ENCODE assay signal across 12 cellular contexts in the genomic region with DNA sequence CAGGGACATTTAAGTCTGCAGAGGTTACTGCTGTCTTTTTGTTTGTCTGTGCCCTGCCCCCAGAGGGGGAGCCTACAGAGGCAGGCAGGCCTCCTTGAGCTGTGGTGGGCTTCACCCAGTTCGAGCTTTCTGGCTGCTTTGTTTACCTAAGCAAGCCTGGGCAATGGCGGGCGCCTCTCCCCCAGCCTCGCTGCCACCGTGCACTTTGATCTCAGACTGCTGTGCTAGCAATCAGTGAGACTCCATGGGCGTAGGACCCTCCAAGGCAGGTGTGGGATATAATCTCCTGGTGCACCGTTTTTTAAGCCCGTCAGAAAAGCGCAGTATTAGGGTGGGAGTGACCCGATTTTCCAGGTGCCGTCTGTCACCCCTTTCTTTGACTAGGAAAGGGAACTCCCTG. TPM values are rescaled to one million over a fixed set of nuclear protein-coding genes. Genes with fewer than 3 reads are reported as not detected.
"Had no signal": no experiment of that assay in that cellular context is flagged by ENCODE, and none has a peak within 500 bp of the region (broad histone marks: within the 10 kb centered on the region; RNA-seq: fewer than 3 reads in every experiment).

No MANE protein-coding gene starts in this region.

RNA-seq across cellular contexts. Expression of gene PKP1, which starts 43.7 kb away (rescaled TPM):
- total RNA-seq: naive thymus-derived CD4-positive, alpha-beta T cell; naive thymus-derived CD8-positive, alpha-beta T cell; natural killer cell; natural killer cell treated with Interleukin-12 subunit alpha and Interleukin-12 subunit beta and Interleukin-15 and Interleukin-18, amount 100 ng/mL, for 72 hours; neural crest cell; osteocyte; progenitor cell of endocrine pancreas; right lobe of liver; spleen had no signal

RNA-seq across cellular contexts. Expression of gene IGFN1, which starts 49.0 kb away (rescaled TPM):
- total RNA-seq: naive thymus-derived CD4-positive, alpha-beta T cell; naive thymus-derived CD8-positive, alpha-beta T cell; natural killer cell; natural killer cell treated with Interleukin-12 subunit alpha and Interleukin-12 subunit beta and Interleukin-15 and Interleukin-18, amount 100 ng/mL, for 72 hours; neural crest cell; occipital lobe; pulmonary artery endothelial cell; smooth muscle cell; spleen had no signal
